Comparison of ENCODE assay signal across 1 cellular context in the genomic region with DNA sequence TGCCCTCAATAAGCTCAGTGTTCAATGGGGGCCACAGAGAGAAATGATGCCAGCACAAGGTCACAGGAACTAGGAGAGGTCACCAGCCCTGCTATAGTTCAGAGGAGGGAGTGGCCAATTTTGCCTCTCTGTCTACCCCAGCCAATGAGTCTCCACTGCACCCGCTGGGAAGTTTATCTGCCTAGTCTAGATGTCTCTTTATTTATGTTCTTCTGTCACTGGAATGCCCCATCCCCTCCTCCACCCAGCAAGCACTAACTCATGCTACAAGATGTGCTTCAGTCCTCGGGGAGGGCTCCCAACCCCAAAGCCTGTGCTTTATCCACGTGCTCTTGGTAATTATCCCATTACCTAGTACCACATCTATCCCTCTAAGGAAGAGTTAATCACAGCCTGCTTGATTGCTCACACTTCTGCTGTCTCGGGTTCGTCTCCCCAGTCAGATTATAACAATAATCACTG.
TF ChIP-seq lines count a peak whose summit lies in the region.

No MANE protein-coding gene starts in this region.

TF ChIP-seq in K562, 482 proteins besides CTCF, POLR2A, EP300 and RAD21 (continued from another document and continues in another):
- TF ChIP-seq, protein P1, sequence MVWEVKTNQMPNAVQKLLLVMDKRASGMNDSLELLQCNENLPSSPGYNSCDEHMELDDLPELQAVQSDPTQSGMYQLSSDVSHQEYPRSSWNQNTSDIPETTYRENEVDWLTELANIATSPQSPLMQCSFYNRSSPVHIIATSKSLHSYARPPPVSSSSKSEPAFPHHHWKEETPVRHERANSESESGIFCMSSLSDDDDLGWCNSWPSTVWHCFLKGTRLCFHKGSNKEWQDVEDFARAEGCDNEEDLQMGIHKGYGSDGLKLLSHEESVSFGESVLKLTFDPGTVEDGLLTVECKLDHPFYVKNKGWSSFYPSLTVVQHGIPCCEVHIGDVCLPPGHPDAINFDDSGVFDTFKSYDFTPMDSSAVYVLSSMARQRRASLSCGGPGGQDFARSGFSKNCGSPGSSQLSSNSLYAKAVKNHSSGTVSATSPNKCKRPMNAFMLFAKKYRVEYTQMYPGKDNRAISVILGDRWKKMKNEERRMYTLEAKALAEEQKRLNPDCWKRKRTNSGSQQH (CRISPR knock-in tag; IDR thresholded peaks at IDR 0.05), result no peak
- TF ChIP-seq FOXK1 (CRISPR knock-in tag; IDR thresholded peaks at IDR 0.05; ENCODE audit: borderline replicate concordance) (peak; percentile 23; the same call in 1 of the 2 replicates), HNRNPH1 (optimal IDR thresholded peaks at IDR 0.05; ENCODE audit: low read depth, low read length) (no peak), MYBL2 (IDR thresholded peaks at IDR 0.05; ENCODE audit: low read depth) (no peak), MYBL2 (CRISPR knock-in tag; IDR thresholded peaks at IDR 0.05; ENCODE audit: borderline replicate concordance) (no peak), ZBED1 (IDR thresholded peaks at IDR 0.05) (no peak), ZNF639 (CRISPR knock-in tag; conservative IDR thresholded peaks at IDR 0.05 in 1 of 2, IDR thresholded peaks at IDR 0.05 in 1 of 2) (peak in 1 of 2 experiments; percentile 60; a peak in 1 of 4 replicates), TCF7 (IDR thresholded peaks at IDR 0.05; ENCODE audit: borderline replicate concordance) (no peak; the same call in 1 of the 2 replicates), CREB5 (CRISPR knock-in tag; IDR thresholded peaks at IDR 0.05) (no peak), ZBTB40 (IDR thresholded peaks at IDR 0.05) (no peak), ZBTB40 (CRISPR knock-in tag; IDR thresholded peaks at IDR 0.05) (no peak), ZNF143 (CRISPR knock-in tag; IDR thresholded peaks at IDR 0.05) (no peak), FOXM1 (IDR thresholded peaks at IDR 0.05; ENCODE audit: low read depth) (0 out of 2 replicates have a peak, but pooled peaks have one; percentile 10), FOXM1 (CRISPR knock-in tag; IDR thresholded peaks at IDR 0.05; ENCODE audit: low read depth) (no peak), NFIX (CRISPR knock-in tag; IDR thresholded peaks at IDR 0.05; ENCODE audit: low read depth) (no peak), SRSF9 (IDR thresholded peaks at IDR 0.05; ENCODE audit: borderline replicate concordance, low read depth, low read length) (no peak), ZNF551 (CRISPR knock-in tag; IDR thresholded peaks at IDR 0.05) (no peak), TEAD4 (IDR thresholded peaks at IDR 0.05; ENCODE audit: low read length) (peak; percentile 83), TEAD4 (CRISPR knock-in tag; IDR thresholded peaks at IDR 0.05; ENCODE audit: borderline replicate concordance) (no peak), TOE1 (IDR thresholded peaks at IDR 0.05; ENCODE audit: borderline replicate concordance) (no peak), TOE1 (CRISPR knock-in tag; IDR thresholded peaks at IDR 0.05; ENCODE audit: borderline replicate concordance, low read depth) (no peak), ZNF695 (CRISPR knock-in tag; IDR thresholded peaks at IDR 0.05) (no peak), CXXC5 (CRISPR knock-in tag; IDR thresholded peaks at IDR 0.05) (peak; percentile 29; the same call in 1 of the 2 replicates), HNRNPK (IDR thresholded peaks at IDR 0.05; ENCODE audit: low read depth, low read length, poor library complexity, severe bottlenecking) (no peak), SMC3 (conservative IDR thresholded peaks at IDR 0.05; ENCODE audit: insufficient read depth, low read depth, low read length) (no peak), NBN (IDR thresholded peaks at IDR 0.05; ENCODE audit: low read depth) (0 out of 2 replicates have a peak, but pooled peaks have one; percentile 58), ZNF785 (CRISPR knock-in tag; IDR thresholded peaks at IDR 0.05) (no peak), PRPF4 (IDR thresholded peaks at IDR 0.05; ENCODE audit: insufficient read depth, low read depth, low read length, poor library complexity, severe bottlenecking) (no peak), CLOCK (CRISPR knock-in tag; IDR thresholded peaks at IDR 0.05; ENCODE audit: borderline replicate concordance) (peak; percentile 66; the same call in 1 of the 2 replicates), ZNF23 (CRISPR knock-in tag; IDR thresholded peaks at IDR 0.05) (no peak), RBBP5 (IDR thresholded peaks at IDR 0.05; ENCODE audit: borderline replicate concordance, insufficient read depth, low read length, poor library complexity, severe bottlenecking) (no peak), ZNF133 (CRISPR knock-in tag; IDR thresholded peaks at IDR 0.05) (no peak), FOXA1 (IDR thresholded peaks at IDR 0.05; ENCODE audit: borderline replicate concordance) (no peak)
- TF ChIP-seq, protein P2, sequence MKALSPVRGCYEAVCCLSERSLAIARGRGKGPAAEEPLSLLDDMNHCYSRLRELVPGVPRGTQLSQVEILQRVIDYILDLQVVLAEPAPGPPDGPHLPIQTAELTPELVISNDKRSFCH (CRISPR knock-in tag; IDR thresholded peaks at IDR 0.05), result no peak
- TF ChIP-seq, protein P2 (tag; IDR thresholded peaks at IDR 0.05), result no peak
- TF ChIP-seq, protein P3, sequence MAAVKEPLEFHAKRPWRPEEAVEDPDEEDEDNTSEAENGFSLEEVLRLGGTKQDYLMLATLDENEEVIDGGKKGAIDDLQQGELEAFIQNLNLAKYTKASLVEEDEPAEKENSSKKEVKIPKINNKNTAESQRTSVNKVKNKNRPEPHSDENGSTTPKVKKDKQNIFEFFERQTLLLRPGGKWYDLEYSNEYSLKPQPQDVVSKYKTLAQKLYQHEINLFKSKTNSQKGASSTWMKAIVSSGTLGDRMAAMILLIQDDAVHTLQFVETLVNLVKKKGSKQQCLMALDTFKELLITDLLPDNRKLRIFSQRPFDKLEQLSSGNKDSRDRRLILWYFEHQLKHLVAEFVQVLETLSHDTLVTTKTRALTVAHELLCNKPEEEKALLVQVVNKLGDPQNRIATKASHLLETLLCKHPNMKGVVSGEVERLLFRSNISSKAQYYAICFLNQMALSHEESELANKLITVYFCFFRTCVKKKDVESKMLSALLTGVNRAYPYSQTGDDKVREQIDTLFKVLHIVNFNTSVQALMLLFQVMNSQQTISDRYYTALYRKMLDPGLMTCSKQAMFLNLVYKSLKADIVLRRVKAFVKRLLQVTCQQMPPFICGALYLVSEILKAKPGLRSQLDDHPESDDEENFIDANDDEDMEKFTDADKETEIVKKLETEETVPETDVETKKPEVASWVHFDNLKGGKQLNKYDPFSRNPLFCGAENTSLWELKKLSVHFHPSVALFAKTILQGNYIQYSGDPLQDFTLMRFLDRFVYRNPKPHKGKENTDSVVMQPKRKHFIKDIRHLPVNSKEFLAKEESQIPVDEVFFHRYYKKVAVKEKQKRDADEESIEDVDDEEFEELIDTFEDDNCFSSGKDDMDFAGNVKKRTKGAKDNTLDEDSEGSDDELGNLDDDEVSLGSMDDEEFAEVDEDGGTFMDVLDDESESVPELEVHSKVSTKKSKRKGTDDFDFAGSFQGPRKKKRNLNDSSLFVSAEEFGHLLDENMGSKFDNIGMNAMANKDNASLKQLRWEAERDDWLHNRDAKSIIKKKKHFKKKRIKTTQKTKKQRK (IDR thresholded peaks at IDR 0.05; ENCODE audit: borderline replicate concordance, low read depth, low read length), result no peak
